In the genomic region with DNA sequence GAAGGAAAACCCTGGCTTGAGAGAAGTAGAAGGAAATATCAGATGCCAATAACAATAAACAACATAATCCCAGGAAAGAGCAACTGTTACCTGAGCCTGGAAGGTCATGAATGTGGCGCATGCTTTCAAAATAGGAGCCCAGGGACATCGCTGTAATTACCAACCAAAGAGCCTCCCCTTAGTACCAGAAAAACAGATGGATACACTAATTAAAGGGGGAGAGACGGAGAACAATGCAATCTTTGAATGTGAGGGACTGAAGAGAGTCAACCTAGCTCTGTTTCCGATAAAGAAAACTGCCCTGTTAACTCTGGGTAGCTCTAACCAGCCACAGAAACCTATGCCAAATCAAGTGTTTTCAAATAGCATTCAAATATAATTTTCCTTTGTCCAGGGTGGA, we compare ENCODE assay signal across 23 cellular contexts.
A peak's percentile ranks its signal among the peaks of the same experiment; 100 is the strongest.
DNase-seq lines count a peak whose midpoint lies in the region.
"Had no signal": no experiment of that assay in that cellular context is flagged by ENCODE, and none has a peak within 500 bp of the region (broad histone marks: within the 10 kb centered on the region; RNA-seq: fewer than 3 reads in every experiment).

No MANE protein-coding gene starts in this region.

- in situ Hi-C loops in ACHN (cut with HindIII; ENCODE audit: low pct_ligation_motif_present, low pct_unique_long_range_greater_than_20kb, low sequenced_read_pairs): no loop called here

- peak; percentile 45 for DNase-seq in NCI-H1105 treated with DMSO at 0.1 percent for 48 hours (lab: John Stamatoyannopoulos, UW)
- peak; percentile 55 to 86 for DNase-seq in NCI-H524 (lab: John Stamatoyannopoulos, UW)
- DNase-seq in dermis blood vessel endothelial cell: peak; percentile 13
- peak; percentile 22 for DNase-seq in pons (ENCODE audit: low spot score)
- no peak for DNase-seq in activated effector memory CD4-positive, alpha-beta T cell treated with anti-CD3 and anti-CD28 coated beads, Interleukin-2, amount 50 U/mL, for 16 hours
- no peak for DNase-seq in ureter (ENCODE audit: low spot score)
- DNase-seq in ACHN: no peak
- no peak for DNase-seq in NCI-H446 treated with DMSO at 0.1 percent for 48 hours (lab: John Stamatoyannopoulos, UW)
- DNase-seq: activated CD4-positive, alpha-beta T cell treated with anti-CD3 and anti-CD28 coated beads, Interleukin-2, amount 10 ng/mL, durations not matched to agents 7 days and 5 days; activated naive CD8-positive, alpha-beta T cell treated with anti-CD3 and anti-CD28 coated beads, Interleukin-2, amount 50 U/mL, for 24 hours; activated T-cell treated with anti-CD3 and anti-CD28 coated beads, Interleukin-2, amount 50 U/mL, for 24 hours; C1 segment of cervical spinal cord; foreskin fibroblast; HCEC 1CT; heart right ventricle; kidney glomerular epithelial cell; mucosa of descending colon; ovary; right lobe of liver; SHP77; stimulated activated CD4-positive, alpha-beta T cell treated with anti-CD3 and anti-CD28 coated beads, Interleukin-12 subunit alpha, Interleukin-12 subunit beta, amount 100 ng/mL, for 4 hours; stimulated activated CD4-positive, alpha-beta T cell treated with anti-CD3 and anti-CD28 coated beads, Interleukin-4, amount 100 ng/mL, for 1 hour; upper lobe of right lung had no signal

Comparison
In these comparisons a context has a peak if more than half of its experiments do, and no peak if none do; other contexts are left out.
1. DNase-seq: peak in NCI-H1105 treated with DMSO at 0.1 percent for 48 hours (single experiment), NCI-H524 (2 of 2), dermis blood vessel endothelial cell (single experiment) and pons (single experiment); none in activated effector memory CD4-positive, alpha-beta T cell treated with anti-CD3 and anti-CD28 coated beads, Interleukin-2, amount 50 U/mL, for 16 hours (single experiment), ureter (single experiment), ACHN (single experiment) and NCI-H446 treated with DMSO at 0.1 percent for 48 hours (single experiment).